ENCODE assay signal across 1 cellular context in genomic region chr9:123928471-123929176, GRCh38.
TF ChIP-seq lines count a peak whose summit lies in the region.

No MANE protein-coding gene starts in this region.

TF ChIP-seq in GM12878, 131 proteins besides CTCF, POLR2A, EP300 and RAD21 (continued from another document):
- TF ChIP-seq CUX1 (IDR thresholded peaks at IDR 0.05; ENCODE audit: insufficient replicate concordance, low read depth, low read length) (no peak), FOXK2 (IDR thresholded peaks at IDR 0.05) (no peak), NR2F1 (conservative IDR thresholded peaks at IDR 0.05) (0 out of 2 replicates have a peak, but pooled peaks have one; percentile 31), BHLHE40 (IDR thresholded peaks at IDR 0.05; ENCODE audit: borderline replicate concordance in 1 of 2, low read depth in 2 of 2, low read length in 1 of 2) (peak in 1 of 2 experiments; percentile 50; a peak in 1 of 4 replicates), BCL3 (IDR thresholded peaks at IDR 0.05; ENCODE audit: borderline replicate concordance, insufficient read depth, low read depth, low read length, poor library complexity, severe bottlenecking) (no peak)
